ENCODE assay signal across 13 cellular contexts in the genomic region with DNA sequence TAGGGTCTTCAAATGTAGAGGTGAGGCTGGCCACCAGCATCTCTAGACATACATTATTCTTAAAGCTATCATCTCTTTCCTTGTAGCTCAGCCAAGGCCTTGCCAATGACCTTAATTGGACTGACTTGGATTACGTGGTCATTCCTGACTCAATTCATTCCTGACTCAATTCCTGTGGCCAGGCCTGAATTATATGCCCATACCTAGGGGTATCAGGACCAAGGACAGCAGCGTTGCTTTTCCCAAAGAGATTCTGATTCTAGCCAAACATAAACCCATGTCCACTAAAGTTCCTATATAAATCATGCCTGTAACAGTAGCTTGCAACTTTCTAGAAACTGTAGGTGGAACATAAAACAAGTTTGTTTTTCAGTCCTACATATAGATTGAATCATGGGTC.
A peak's percentile ranks its signal among the peaks of the same experiment; 100 is the strongest.
DNase-seq lines count a peak whose midpoint lies in the region; ATAC-seq, FAIRE-seq and TF ChIP-seq lines count a peak whose summit lies in the region.
"Had no signal": no experiment of that assay in that cellular context is flagged by ENCODE, and none has a peak within 500 bp of the region (broad histone marks: within the 10 kb centered on the region; RNA-seq: fewer than 3 reads in every experiment).

No MANE protein-coding gene starts in this region.

- no peak overlapping the region for H3K14ac ChIP-seq in H1 (ENCODE audit: insufficient read length)

- H2BK5ac ChIP-seq in H1 (ENCODE audit: low read depth, low read length), result no peak overlapping the region

- H3K4me1 ChIP-seq in GM23248 (ENCODE audit: insufficient read depth) (no peaks in the 10 kb centered on the region), NT2/D1 (ENCODE audit: insufficient read depth, insufficient read length) (no peaks in the 10 kb centered on the region), H1 (replicated peaks in 1 of 4; ENCODE audit: control insufficient read depth in 3 of 4, insufficient read depth in 4 of 4, low read length in 3 of 4) (no peaks in the 10 kb centered on the region), neural progenitor cell (no peaks in the 10 kb centered on the region)
- H3K4me1 ChIP-seq: Caco-2 had no signal

- H3K4me2 ChIP-seq in GM23248 (ENCODE audit: unreplicated experiment) (no peak overlapping the region), H1 (ENCODE audit: insufficient read depth in 1 of 2, low read depth in 2 of 2, low read length in 2 of 2) (no peak overlapping the region), neural progenitor cell (no peak overlapping the region)

- no peak for TF ChIP-seq EP300 in H1 (IDR thresholded peaks at IDR 0.05; ENCODE audit: borderline replicate concordance in 1 of 2, low read depth in 2 of 2, low read length in 2 of 2)

- H3F3A ChIP-seq in GM23248 (ENCODE audit: insufficient read depth) (no peaks in the 10 kb centered on the region), neural progenitor cell (ENCODE audit: low read depth) (no peaks in the 10 kb centered on the region)

- no peak for TF ChIP-seq RAD21 in H1 (IDR thresholded peaks at IDR 0.05 in 1 of 2, conservative IDR thresholded peaks at IDR 0.05 in 1 of 2; ENCODE audit: low read depth in 2 of 2, low read length in 2 of 2)

- no peak overlapping the region for H3K27ac Mint-ChIP-seq in neural progenitor cell
- H3K27ac Mint-ChIP-seq: activated CD4-positive, alpha-beta T cell treated with anti-CD3 and anti-CD28 coated beads, Interleukin-2, amount 10 ng/mL, durations not matched to agents 7 days and 5 days had no signal

- H3K4me1 Mint-ChIP-seq in neural progenitor cell, result no peaks in the 10 kb centered on the region

- H3K9me3 ChIP-seq in GM23248 (ENCODE audit: low read depth) (no peaks in the 10 kb centered on the region), NT2/D1 (ENCODE audit: insufficient read depth, low read length) (no peaks in the 10 kb centered on the region), H1 (ENCODE audit: insufficient read depth in 2 of 2, low read depth in 1 of 2, low read length in 1 of 2) (no peaks in the 10 kb centered on the region), neural progenitor cell (ENCODE audit: low read depth) (no peaks in the 10 kb centered on the region)
- H3K9me3 ChIP-seq: Caco-2 had no signal

- H3K56ac ChIP-seq in H1 (replicated peaks; ENCODE audit: insufficient read length, low read depth, low read length), result no peak overlapping the region

- POLR2A ChIA-PET in H1 (lab: Charles Lee; ENCODE audit: partially characterized antibody), result no interaction called here

- no peak overlapping the region for H4K5ac ChIP-seq in H1 (ENCODE audit: insufficient read length, low read depth, low read length)

- no peaks in the 10 kb centered on the region for H3K36me3 ChIP-seq in GM23248 (ENCODE audit: low read depth)
- no peaks in the 10 kb centered on the region for H3K36me3 ChIP-seq in NT2/D1 (ENCODE audit: insufficient read depth, insufficient read length, low read length)
- no peaks in the 10 kb centered on the region for H3K36me3 ChIP-seq in H1 (ENCODE audit: control insufficient read depth in 2 of 4, insufficient read depth in 4 of 4, low read length in 3 of 4)
- no peaks in the 10 kb centered on the region for H3K36me3 ChIP-seq in neural progenitor cell

- H3K23me2 ChIP-seq in H1 (ENCODE audit: low read depth, low read length), result no peaks in the 10 kb centered on the region; the same call in 1 of the 2 replicates

- no peaks in the 10 kb centered on the region; the same call in 1 of the 2 replicates for H3K9me2 ChIP-seq in GM23248 (ENCODE audit: insufficient read depth)

- no peak overlapping the region for H3K4me3 Mint-ChIP-seq in neural progenitor cell
- H3K4me3 Mint-ChIP-seq: activated CD4-positive, alpha-beta T cell treated with anti-CD3 and anti-CD28 coated beads, Interleukin-2, amount 10 ng/mL, durations not matched to agents 7 days and 5 days had no signal

- H3K27ac ChIP-seq in GM23248 (no peak overlapping the region), H1 (ENCODE audit: low read depth, low read length) (no peak overlapping the region), neural progenitor cell (no peak overlapping the region)

- TF ChIP-seq POLR2A in H1 (IDR thresholded peaks at IDR 0.05; ENCODE audit: control extremely low read depth in 1 of 2, low read depth in 2 of 2, low read length in 2 of 2), result no peak

- H3K36me3 Mint-ChIP-seq in neural progenitor cell, result no peaks in the 10 kb centered on the region

- no peak overlapping the region for H2BK12ac ChIP-seq in H1 (ENCODE audit: low read depth, low read length)

- in situ Hi-C loops in GM23248 (cut with MboI), result no loop called here

- H3K4ac ChIP-seq in H1 (replicated peaks; ENCODE audit: insufficient read length, low read depth, low read length), result no peak overlapping the region

- no peak overlapping the region for H3K18ac ChIP-seq in H1 (ENCODE audit: extremely low read depth, low read length)

- H2AFZ ChIP-seq in GM23248, result no peak overlapping the region
- no peak overlapping the region for H2AFZ ChIP-seq in H1 (ENCODE audit: low read length)
- H2AFZ ChIP-seq in neural progenitor cell (replicated peaks), result no peak overlapping the region

- H2BK120ac ChIP-seq in H1 (replicated peaks; ENCODE audit: low read depth, low read length), result no peak overlapping the region

- H3K4me3 ChIP-seq in GM23248, result no peak overlapping the region
- H3K4me3 ChIP-seq in NT2/D1 (ENCODE audit: insufficient read length, low read depth), result no peak overlapping the region
- H3K4me3 ChIP-seq in H1 (ENCODE audit: extremely low read depth in 1 of 4, insufficient read depth in 2 of 4, low read depth in 3 of 4, low read length in 4 of 4), result no peak overlapping the region
- H3K4me3 ChIP-seq in neural progenitor cell, result no peak overlapping the region

- H3K9ac ChIP-seq in GM23248 (no peak overlapping the region), NT2/D1 (ENCODE audit: insufficient read length, low read depth) (no peak overlapping the region), H1 (replicated peaks in 1 of 4; ENCODE audit: extremely low read depth in 1 of 4, low read depth in 3 of 4, low read length in 3 of 4) (no peak overlapping the region), neural progenitor cell (no peak overlapping the region)

- H3K27me3 ChIP-seq in GM23248 (replicated peaks; ENCODE audit: insufficient read depth) (no peaks in the 10 kb centered on the region), NT2/D1 (ENCODE audit: insufficient read depth, insufficient read length) (no peaks in the 10 kb centered on the region), H1 (replicated peaks in 1 of 4; ENCODE audit: control insufficient read depth in 3 of 4, extremely low read depth in 1 of 4, insufficient read depth in 3 of 4, low read length in 3 of 4) (no peaks in the 10 kb centered on the region), neural progenitor cell (no peaks in the 10 kb centered on the region)

- H4K20me1 ChIP-seq in GM23248 (ENCODE audit: insufficient read depth), result no peaks in the 10 kb centered on the region
- no peaks in the 10 kb centered on the region for H4K20me1 ChIP-seq in H1 (replicated peaks in 1 of 2; ENCODE audit: control insufficient read depth in 1 of 2, insufficient read depth in 2 of 2, low read length in 2 of 2)
- H4K20me1 ChIP-seq in neural progenitor cell (ENCODE audit: low read depth), result no peaks in the 10 kb centered on the region

- H2AK5ac ChIP-seq in H1 (ENCODE audit: low read depth, low read length), result no peak overlapping the region

- no peaks in the 10 kb centered on the region for H3K9me3 Mint-ChIP-seq in neural progenitor cell
- H3K9me3 Mint-ChIP-seq: activated CD4-positive, alpha-beta T cell treated with anti-CD3 and anti-CD28 coated beads, Interleukin-2, amount 10 ng/mL, durations not matched to agents 7 days and 5 days had no signal

- H4K8ac ChIP-seq in H1 (ENCODE audit: extremely low read depth, insufficient read depth, low read length), result no peak overlapping the region

- H3K79me2 ChIP-seq in GM23248 (ENCODE audit: insufficient read depth) (no peaks in the 10 kb centered on the region), H1 (ENCODE audit: control insufficient read depth in 1 of 2, insufficient read depth in 2 of 2, low read length in 2 of 2) (no peaks in the 10 kb centered on the region), neural progenitor cell (ENCODE audit: low read depth) (no peaks in the 10 kb centered on the region)

- peak; percentile 7 for FAIRE-seq in H1 (lab: Jason Lieb, UNC)

- no peak overlapping the region for H2BK20ac ChIP-seq in H1 (ENCODE audit: low read length)

- no peaks in the 10 kb centered on the region for H3K27me3 Mint-ChIP-seq in neural progenitor cell (ENCODE audit: insufficient read depth, low read depth)
- H3K27me3 Mint-ChIP-seq: activated CD4-positive, alpha-beta T cell treated with anti-CD3 and anti-CD28 coated beads, Interleukin-2, amount 10 ng/mL, durations not matched to agents 7 days and 5 days had no signal

- no peak overlapping the region for H3K23ac ChIP-seq in H1 (ENCODE audit: insufficient read length)

- H2BK15ac ChIP-seq in H1 (ENCODE audit: low read length), result no peak overlapping the region

- WGBS in GM23248 (ENCODE audit: low coverage in 1 of 2, low lambda C conversion rate in 2 of 2, missing lambda C conversion rate in 2 of 2), 2 experiments, result 0% methylated on average over 2 of the region's 2 CpGs
- 83% methylated on average over 2 of the region's 2 CpGs; no CpG with 5 or more reads in 1 of the 2 experiments for WGBS in H1 (ENCODE audit: extremely low coverage in 1 of 2, insufficient coverage in 1 of 2, insufficient read length in 1 of 2, insufficient replicate concordance in 2 of 2, low coverage in 1 of 2, low lambda C conversion rate in 2 of 2, missing lambda C conversion rate in 1 of 2), 2 experiments

- DNase-seq in GM23248, result peak; percentile 60
- peak; percentile 9 for DNase-seq in NT2/D1 (ENCODE audit: low read depth, low spot score)
- DNase-seq in H1 (ENCODE audit: low read depth in 1 of 2, low spot score in 2 of 2), result peak in 1 of 2 experiments; percentile 52
- DNase-seq in neural progenitor cell (ENCODE audit: low spot score), result peak; percentile 65
- no peak for DNase-seq in DMS153 (lab: John Stamatoyannopoulos, UW)
- DNase-seq in DMS53 treated with DMSO at 0.1 percent for 48 hours (lab: John Stamatoyannopoulos, UW; ENCODE audit: unreplicated experiment), result no peak
- DNase-seq: activated CD4-positive, alpha-beta T cell treated with anti-CD3 and anti-CD28 coated beads, Interleukin-2, amount 10 ng/mL, durations not matched to agents 7 days and 5 days; cerebellar nuclear complex; erythroblast; HCEC 1CT; NCI-H2029 treated with DMSO at 0.1 percent for 48 hours had no signal

- H4K91ac ChIP-seq in H1 (replicated peaks; ENCODE audit: insufficient read length, low read length), result no peak overlapping the region

- CTCF ChIA-PET in H1 (lab: Charles Lee; ENCODE audit: partially characterized antibody), result interaction anchor here (1.0 to 1.2 kb wide), 3 partner anchors 20 to 272 kb away, joined by 3 read pairs; no protein-coding TSS in a partner anchor

- no peak for TF ChIP-seq CTCF in H1 (IDR thresholded peaks at IDR 0.05; ENCODE audit: control extremely low read depth in 1 of 3, insufficient read depth in 1 of 3, low read depth in 1 of 3, low read length in 3 of 3)
- TF ChIP-seq CTCF in neural progenitor cell (IDR thresholded peaks at IDR 0.05), result no peak

- no peak for ATAC-seq in GM21390 (IDR thresholded peaks at IDR 0.05; ENCODE audit: unreplicated experiment)

- H3K79me1 ChIP-seq in H1 (ENCODE audit: low read depth, low read length), result no peaks in the 10 kb centered on the region

Comparison
In these comparisons a context has a peak if more than half of its experiments do, and no peak if none do; other contexts are left out.
1. DNase-seq: peak in GM23248 (single experiment), NT2/D1 (single experiment) and neural progenitor cell (single experiment); none in DMS153 (single experiment) and DMS53 treated with DMSO at 0.1 percent for 48 hours (single experiment).